ENCODE assay signal across 1 cellular context in the genomic region with DNA sequence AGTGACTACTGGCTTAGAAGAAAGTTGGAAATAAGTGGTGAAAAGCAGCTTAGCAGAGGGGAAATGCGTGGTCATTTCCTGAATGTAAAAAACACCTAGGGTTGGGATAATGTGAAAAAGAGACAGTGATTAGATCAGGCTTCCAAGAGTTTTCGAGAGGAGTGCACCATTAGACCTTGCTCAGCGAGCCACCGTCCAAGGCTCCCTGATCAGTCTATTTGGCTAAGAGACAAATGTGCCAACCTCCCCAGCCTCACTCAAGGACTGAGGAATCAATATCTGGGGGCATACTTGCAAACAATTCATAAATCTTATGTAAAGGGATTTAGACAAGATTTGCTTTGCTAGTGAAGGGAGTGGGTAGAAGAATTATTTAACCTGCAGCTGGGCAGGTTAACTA.
TF ChIP-seq lines count a peak whose summit lies in the region.

No MANE protein-coding gene starts in this region.

TF ChIP-seq in H1, 55 proteins besides CTCF, POLR2A, EP300 and RAD21 (continued from another document):
- TF ChIP-seq SIX5 (IDR thresholded peaks at IDR 0.05; ENCODE audit: low read depth, low read length) (no peak), HDAC6 (IDR thresholded peaks at IDR 0.05; ENCODE audit: low read depth, low read length) (no peak), KDM4A (IDR thresholded peaks at IDR 0.05; ENCODE audit: low read depth, low read length, severe bottlenecking) (no peak), CHD1 (IDR thresholded peaks at IDR 0.05; ENCODE audit: low read depth, low read length) (no peak)
